8 cellular contexts compared by ENCODE assay signal in genomic region chr1:44031051-44031899, GRCh38. TPM values are rescaled to one million over a fixed set of nuclear protein-coding genes. Genes with fewer than 3 reads are reported as not detected.
A peak's percentile ranks its signal among the peaks of the same experiment; 100 is the strongest.
DNase-seq lines count a peak whose midpoint lies in the region; ATAC-seq and TF ChIP-seq lines count a peak whose summit lies in the region.

TSS of gene SLC6A9 (minus strand) at chr1:44031462. CDS start at chr1:44024277, 7,185 bp downstream.

- H3K79me1 ChIP-seq in IMR-90 (ENCODE audit: low read depth in 1 of 2, low read length in 2 of 2), result peaks cover 0 to 11% of the 10 kb centered on the region in 2 experiments; a peak in 2 of 4 replicates

- TF ChIP-seq RAD21 in IMR-90 (IDR thresholded peaks at IDR 0.05; ENCODE audit: low read length), result no peak

- H2BK5ac ChIP-seq in IMR-90 (ENCODE audit: low read depth, low read length, poor library complexity, severe bottlenecking), result no peak within 1 kb of the TSS

- H3K56ac ChIP-seq in IMR-90 (ENCODE audit: extremely low read depth, insufficient read depth, low read length), result peak within 1 kb of the TSS; percentile 19; the same call in 1 of the 2 replicates

- POLR2A ChIA-PET in IMR-90 (lab: Charles Lee; ENCODE audit: unreplicated experiment), result no interaction called here

- peak within 1 kb of the TSS in 1 of 2 experiments; percentile 50; a peak in 2 of 4 replicates for H4K8ac ChIP-seq in IMR-90 (ENCODE audit: low read depth in 2 of 2, low read length in 2 of 2)

- in situ Hi-C loops in IMR-90 (cut with MboI; ENCODE audit: low sequenced_read_pairs), result no loop called here

- intact Hi-C loops in IMR-90 (cut with micrococcal nuclease) (no loop called here), left lung (cut with DNase I) (no loop called here)

- H2AK9ac ChIP-seq in IMR-90 (replicated peaks; ENCODE audit: low read depth, low read length, poor library complexity), result peak within 1 kb of the TSS; percentile 97

- TF ChIP-seq POLR2A in IMR-90 (IDR thresholded peaks at IDR 0.05; ENCODE audit: low read depth, low read length), result no peak

- peak within 1 kb of the TSS; percentile 72 for H3K4ac ChIP-seq in IMR-90 (ENCODE audit: low read depth, low read length)

- dilution Hi-C loops in IMR-90 (cut with HindIII; ENCODE audit: low sequenced_read_pairs, unreplicated experiment), result no loop called here

- H3K4me1 ChIP-seq in BE2C, result peaks cover 3% of the 10 kb centered on the region
- peaks cover 14% of the 10 kb centered on the region; the same call in 1 of the 2 replicates for H3K4me1 ChIP-seq in IMR-90 (ENCODE audit: control insufficient read depth, insufficient read depth, low read length)
- peaks cover 10 to 37% of the 10 kb centered on the region in 2 donors for H3K4me1 ChIP-seq in left lung

- H3K27ac ChIP-seq in IMR-90 (ENCODE audit: insufficient read depth, low read length), result peak within 1 kb of the TSS; percentile 36
- peak within 1 kb of the TSS; percentile 82 to 87 for H3K27ac ChIP-seq in left lung

- H3K14ac ChIP-seq in IMR-90 (replicated peaks; ENCODE audit: low read depth, low read length), result peak within 1 kb of the TSS; percentile 80

- H3K36me3 ChIP-seq in BE2C (no peaks in the 10 kb centered on the region), IMR-90 (ENCODE audit: control insufficient read depth, insufficient read depth, low read length) (no peaks in the 10 kb centered on the region), left lung (no peaks in the 10 kb centered on the region)

- peak within 1 kb of the TSS; percentile 79 for H3K9ac ChIP-seq in IMR-90 (ENCODE audit: low read depth, low read length)

- H2BK20ac ChIP-seq in IMR-90 (ENCODE audit: low read depth, low read length), result no peak within 1 kb of the TSS

- BruUV-seq in IMR-90 (replicated peaks; lab: Mats Ljungman, UMichigan), result no TSS peak

- 0 out of 2 replicates have a peak, but pooled peaks cover 7% of the 10 kb centered on the region for H3K9me1 ChIP-seq in IMR-90 (ENCODE audit: insufficient read depth, low read length)

- H2BK15ac ChIP-seq in IMR-90 (ENCODE audit: low read depth, low read length), result peak within 1 kb of the TSS; percentile 6; the same call in 1 of the 3 replicates

- H3K27me3 ChIP-seq in BE2C (no peaks in the 10 kb centered on the region), IMR-90 (ENCODE audit: control insufficient read depth, insufficient read depth, low read length) (no peaks in the 10 kb centered on the region), left lung (peaks cover 0 to 23% of the 10 kb centered on the region in 2 donors)

- peak within 1 kb of the TSS; percentile 94 for H2AFZ ChIP-seq in IMR-90 (replicated peaks; ENCODE audit: low read length, poor library complexity)

- no peaks in the 10 kb centered on the region for H4K20me1 ChIP-seq in IMR-90 (ENCODE audit: insufficient read depth, low read length)

- H4K91ac ChIP-seq in IMR-90 (ENCODE audit: insufficient read depth, low read depth, low read length), result peak within 1 kb of the TSS; percentile 64

- no peaks in the 10 kb centered on the region for H3K9me3 ChIP-seq in BE2C
- no peaks in the 10 kb centered on the region for H3K9me3 ChIP-seq in IMR-90 (ENCODE audit: control insufficient read depth, insufficient read depth, low read length)
- H3K9me3 ChIP-seq in left lung, result no peaks in the 10 kb centered on the region

- peak within 1 kb of the TSS; percentile 61; the same call in 1 of the 2 replicates for H2AK5ac ChIP-seq in IMR-90 (ENCODE audit: low read depth, low read length)

- TF ChIP-seq CTCF in BE2C (IDR thresholded peaks at IDR 0.05; ENCODE audit: low read depth, low read length), result no peak
- no peak for TF ChIP-seq CTCF in IMR-90 (conservative IDR thresholded peaks at IDR 0.05; ENCODE audit: low read depth, low read length)
- TF ChIP-seq CTCF in left lung (IDR thresholded peaks at IDR 0.05), result no peak

- peak within 1 kb of the TSS; percentile 59 for H3K4me3 ChIP-seq in BE2C (ENCODE audit: low read depth, low read length)
- peak within 1 kb of the TSS; percentile 88 for H3K4me3 ChIP-seq in IMR-90 (ENCODE audit: insufficient read depth, low read depth, low read length)
- H3K4me3 ChIP-seq in left lung, result peak within 1 kb of the TSS; percentile 86 to 90

- ATAC-seq in IMR-90 (ENCODE audit: low read depth) (peak; percentile 48), left lung (peak; percentile 65)

- DNase-seq in BE2C (peak; percentile 24), IMR-90 (peak; percentile 81), cerebellar cortex (ENCODE audit: low spot score) (peak; percentile 55), left lung (peak in 1 of 2 donors; percentile 80), HPDE6-E6E7 (ENCODE audit: extremely low spot score) (no peak), KG1 (lab: John Stamatoyannopoulos, UW) (no peak)
- peak; percentile 21 for DNase-seq in activated CD4-positive, CD25-positive, alpha-beta regulatory T cell treated with anti-CD3 and anti-CD28 coated beads, Interleukin-2, amount 50 U/mL, for 16 hours (ENCODE audit: low read depth, low spot score)
- peak; percentile 57 to 65 for DNase-seq in stimulated activated CD4-positive, alpha-beta T cell treated with anti-CD3 and anti-CD28 coated beads, Interleukin-4, amount 100 ng/mL, for 4 hours

- H3K18ac ChIP-seq in IMR-90 (ENCODE audit: low read depth, low read length), result no peak within 1 kb of the TSS; the same call in 1 of the 2 replicates

- H2BK120ac ChIP-seq in IMR-90 (ENCODE audit: low read depth, low read length), result peak within 1 kb of the TSS; percentile 24; the same call in 1 of the 2 replicates

- CTCF ChIA-PET in IMR-90 (lab: Yijun Ruan, JAX), result interaction anchor here (0.6 to 2.5 kb wide), 3 partner anchors 17 to 317 kb away, joined by 5 to 9 read pairs (median 6); no protein-coding TSS in a partner anchor

- H3K4me2 ChIP-seq in IMR-90 (ENCODE audit: low read depth, low read length), result peak within 1 kb of the TSS; percentile 69

- 0% methylated on average over 27 of the region's 55 CpGs; no CpG with 5 or more reads in 1 of the 2 experiments for WGBS in IMR-90 (ENCODE audit: extremely low coverage in 2 of 2, insufficient read length in 1 of 2), 2 experiments

- H4K5ac ChIP-seq in IMR-90 (ENCODE audit: low read depth, low read length), result no peak within 1 kb of the TSS

- peak within 1 kb of the TSS; percentile 72 for H3K23ac ChIP-seq in IMR-90 (ENCODE audit: low read depth, low read length)

TF ChIP-seq in IMR-90, 13 proteins besides CTCF, POLR2A, EP300 and RAD21:
- peak; percentile 36; the same call in 1 of the 2 replicates for TF ChIP-seq BHLHE40 (IDR thresholded peaks at IDR 0.05; ENCODE audit: low read depth, low read length)
- no peak for TF ChIP-seq CHD1 (IDR thresholded peaks at IDR 0.05; ENCODE audit: low read depth, low read length)
- peak; percentile 38 for TF ChIP-seq CEBPB (IDR thresholded peaks at IDR 0.05; ENCODE audit: low read depth, low read length)
- TF ChIP-seq MAZ (IDR thresholded peaks at IDR 0.05; ENCODE audit: borderline replicate concordance, low read depth, low read length), result peak; percentile 71
TF ChIP-seq in IMR-90: peak in this region for 3.

RNA-seq across cellular contexts. Expression of gene SLC6A9, which starts in this region (rescaled TPM):
- 11.2 TPM for polyA plus RNA-seq in BE2C (2012; ENCODE audit: insufficient read depth, insufficient read length, low read depth)
- 1.9 and 2.0 TPM in 2 replicates for total RNA-seq in IMR-90 (2012; rRNA removed)
- polyA plus RNA-seq in IMR-90 (2012; rRNA removed), result 6.2 and 6.6 TPM in 2 replicates
- polyA plus RNA-seq in IMR-90 (2012; cell fraction: cytosol; rRNA removed), result 3.6 and 12.7 TPM in 2 replicates
- 19.1 and 30.0 TPM in 2 replicates for polyA plus RNA-seq in IMR-90 (2012; cell fraction: nucleus; rRNA removed; ENCODE audit: low replicate concordance)
- 10 to 100 TPM; 12.4 to 28.5 TPM for total RNA-seq in left lung

Comparison
In these comparisons a context has a peak if more than half of its experiments do, and no peak if none do; other contexts are left out.
1. DNase-seq: peak in BE2C (single experiment), IMR-90 (single experiment), activated CD4-positive, CD25-positive, alpha-beta regulatory T cell treated with anti-CD3 and anti-CD28 coated beads, Interleukin-2, amount 50 U/mL, for 16 hours (single experiment), cerebellar cortex (single experiment) and stimulated activated CD4-positive, alpha-beta T cell treated with anti-CD3 and anti-CD28 coated beads, Interleukin-4, amount 100 ng/mL, for 4 hours (2 of 2); none in HPDE6-E6E7 (single experiment) and KG1 (single experiment).
2. Peak in every context shown above with its lines, with median percentiles within 50 percentile points of each other: H3K4me3 ChIP-seq.